In genomic region chr12:19322376-19322775, GRCh38 we compare ENCODE assay signal across 27 cellular contexts.
"Had no signal": no experiment of that assay in that cellular context is flagged by ENCODE, and none has a peak within 500 bp of the region (broad histone marks: within the 10 kb centered on the region; RNA-seq: fewer than 3 reads in every experiment).

No MANE protein-coding gene starts in this region.

- H3K9me3 Mint-ChIP-seq: immature natural killer cell had no signal

- H3K4me2 ChIP-seq: hepatocyte had no signal

- DNase-seq: dermis blood vessel endothelial cell; dorsolateral prefrontal cortex; effector CD4-positive, alpha-beta T cell; effector memory CD4-positive, alpha-beta T cell; endodermal cell; esophagus squamous epithelium; foreskin fibroblast; foreskin melanocyte; gastrocnemius medialis; glutamatergic neuron; head of caudate nucleus; hypothalamus; immature natural killer cell; islet precursor cell; kidney; kidney glomerular epithelial cell; left colon; lower lobe of right lung; mucosa of descending colon; naive B cell had no signal

- H3K4me3 ChIP-seq: coronary artery, dorsolateral prefrontal cortex, esophagus squamous epithelium, gastrocnemius medialis, hepatocyte, lower lobe of right lung, mucosa of descending colon had no signal

- H3K36me3 Mint-ChIP-seq: memory B cell, naive B cell had no signal

- H3K4me1 ChIP-seq: esophagus squamous epithelium, gastrocnemius medialis, lower lobe of right lung had no signal

- H3K27ac ChIP-seq: coronary artery, dorsolateral prefrontal cortex, epithelial cell of prostate, esophagus squamous epithelium, gastrocnemius medialis, hepatocyte, lower lobe of right lung had no signal

- H3K79me2 ChIP-seq: hepatocyte had no signal

- H3K4me3 Mint-ChIP-seq: endodermal cell, immature natural killer cell, memory B cell, mesothelial cell of epicardium, naive B cell had no signal

- H3K9me3 ChIP-seq: esophagus squamous epithelium, gastrocnemius medialis, lower lobe of right lung, mucosa of descending colon had no signal

- H3K27me3 ChIP-seq: dorsolateral prefrontal cortex, esophagus squamous epithelium, gastrocnemius medialis, hepatocyte had no signal

- H3K36me3 ChIP-seq: gastrocnemius medialis had no signal

- H3K4me1 Mint-ChIP-seq: immature natural killer cell, memory B cell, naive B cell had no signal

- H3K27me3 Mint-ChIP-seq: memory B cell, naive B cell had no signal

- ATAC-seq: esophagus mucosa, gastrocnemius medialis, left colon, left lobe of liver, lower lobe of right lung, mucosa of descending colon had no signal

- H3K27ac Mint-ChIP-seq: endodermal cell, immature natural killer cell, memory B cell, mesothelial cell of epicardium, naive B cell had no signal
